Comparison of ENCODE assay signal across 29 cellular contexts in the genomic region with DNA sequence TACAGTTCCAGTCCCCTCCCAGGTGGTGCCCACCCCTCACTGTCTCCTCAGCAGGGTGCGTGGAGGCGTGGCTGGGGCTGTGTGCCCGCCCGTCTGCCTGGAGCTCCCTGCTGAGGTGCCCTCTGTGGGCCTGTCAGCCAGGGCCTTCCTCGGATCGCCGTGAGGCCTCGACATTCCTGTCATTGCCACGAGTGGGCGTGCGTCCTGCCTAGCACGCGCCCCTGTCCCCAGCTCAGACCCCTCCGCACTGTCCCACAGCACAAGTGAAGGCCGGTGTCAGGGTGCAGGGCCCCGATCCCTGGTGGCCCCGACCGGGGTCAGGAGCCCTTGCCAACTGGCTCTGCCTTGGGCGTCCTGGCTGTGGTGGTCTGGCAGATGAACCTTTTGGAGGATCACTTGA. TPM values are rescaled to one million over a fixed set of nuclear protein-coding genes. Genes with fewer than 3 reads are reported as not detected.
"Had no signal": no experiment of that assay in that cellular context is flagged by ENCODE, and none has a peak within 500 bp of the region (broad histone marks: within the 10 kb centered on the region; RNA-seq: fewer than 3 reads in every experiment).

No MANE protein-coding gene starts in this region.

- DNase-seq: colonic mucosa; cortex of kidney; effector CD8-positive, alpha-beta T cell; effector memory CD8-positive, alpha-beta T cell; endodermal cell; erythroblast; esophagus squamous epithelium; foreskin fibroblast; foreskin melanocyte; gastrocnemius medialis; glutamatergic neuron; head of caudate nucleus; heart right ventricle; hippocampal formation; left cardiac atrium; left lung; left ventricle myocardium superior; lower lobe of right lung; mesenchymal stem cell; mucosa of descending colon; naive B cell had no signal

- H3K27ac ChIP-seq: colonic mucosa, epithelial cell of prostate, esophagus squamous epithelium, gastrocnemius medialis, heart right ventricle, left lung, lower lobe of right lung had no signal

- H3K9me3 Mint-ChIP-seq: dendritic cell treated with granulocyte-macrophage colony-stimulating factor and Interleukin-4, amounts not matched to agents 40 ng/mL and 50 ng/mL, for 4 days; effector memory CD8-positive, alpha-beta T cell; endodermal cell; mesothelial cell of epicardium; naive B cell had no signal

- H3K4me3 ChIP-seq: colonic mucosa, esophagus squamous epithelium, gastrocnemius medialis, heart right ventricle, left lung, lower lobe of right lung, mucosa of descending colon had no signal

- H3K27me3 Mint-ChIP-seq: dendritic cell treated with granulocyte-macrophage colony-stimulating factor and Interleukin-4, amounts not matched to agents 40 ng/mL and 50 ng/mL, for 4 days; effector memory CD8-positive, alpha-beta T cell; naive B cell had no signal

- H3K4me1 Mint-ChIP-seq: endodermal cell, mesothelial cell of epicardium had no signal

- H3K36me3 Mint-ChIP-seq: naive B cell had no signal

- H3K4me3 Mint-ChIP-seq: dendritic cell treated with granulocyte-macrophage colony-stimulating factor and Interleukin-4, amounts not matched to agents 40 ng/mL and 50 ng/mL, for 4 days; effector memory CD8-positive, alpha-beta T cell; endodermal cell; mesothelial cell of epicardium had no signal

- H3K27me3 ChIP-seq: colonic mucosa, esophagus squamous epithelium, gastrocnemius medialis, heart right ventricle, left lung had no signal

- H3K4me1 ChIP-seq: colonic mucosa, esophagus squamous epithelium, gastrocnemius medialis, left lung, lower lobe of right lung had no signal

- ATAC-seq: effector memory CD8-positive, alpha-beta T cell; esophagus mucosa; gastrocnemius medialis; heart right ventricle; left cardiac atrium; left lung; left ventricle myocardium superior; lower lobe of right lung; mucosa of descending colon had no signal

- H3K27ac Mint-ChIP-seq: dendritic cell treated with granulocyte-macrophage colony-stimulating factor and Interleukin-4, amounts not matched to agents 40 ng/mL and 50 ng/mL, for 4 days; effector memory CD8-positive, alpha-beta T cell; endodermal cell; mesothelial cell of epicardium had no signal

- H3K9me3 ChIP-seq: colonic mucosa, esophagus squamous epithelium, gastrocnemius medialis, heart right ventricle, left lung, lower lobe of right lung, mucosa of descending colon had no signal

- FAIRE-seq: endometrium, islet of Langerhans, keratinocyte had no signal

- H3K36me3 ChIP-seq: colonic mucosa had no signal

RNA-seq across cellular contexts. Expression of a gene that starts 53.2 kb away (rescaled TPM):
- total RNA-seq: kidney epithelial cell had no signal
